15 cellular contexts compared by ENCODE assay signal in the genomic region with DNA sequence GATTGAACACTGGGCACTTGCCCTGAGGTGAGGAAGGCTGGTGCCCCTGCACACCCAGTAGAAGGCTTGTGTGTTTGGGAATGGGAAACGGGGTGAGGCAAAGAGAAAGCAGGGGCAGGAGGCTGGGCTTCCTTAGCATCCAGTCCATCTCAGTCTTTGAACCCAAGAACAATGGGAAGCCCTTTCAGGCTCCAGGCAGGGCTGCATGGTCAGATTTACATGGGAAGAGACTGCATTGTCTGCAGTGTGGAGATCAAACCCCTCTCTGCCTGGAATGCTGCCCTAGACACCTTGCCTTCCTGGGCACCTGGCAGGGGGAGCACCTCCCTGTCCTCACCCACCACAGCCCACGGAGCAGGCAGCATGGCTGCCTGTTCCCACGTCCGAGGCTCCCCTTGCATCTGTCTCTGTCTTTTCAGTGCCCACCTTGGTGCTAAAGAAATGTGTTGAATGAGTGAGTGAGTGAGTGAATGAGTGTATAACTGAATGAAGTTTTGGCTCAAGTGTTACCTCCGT.
"Had no signal": no experiment of that assay in that cellular context is flagged by ENCODE, and none has a peak within 500 bp of the region (broad histone marks: within the 10 kb centered on the region; RNA-seq: fewer than 3 reads in every experiment).

No MANE protein-coding gene starts in this region.

- H3K4me3 Mint-ChIP-seq: activated T-cell treated with anti-CD3 and anti-CD28 coated beads, Interleukin-2, amount 50 U/mL, for 72 hours; mesothelial cell of epicardium; nephron progenitor cell; stimulated activated naive CD8-positive, alpha-beta T cell treated with anti-CD3 and anti-CD28 coated beads, Interleukin-15, Interleukin-2, amounts not matched to agents 100 ng/mL and 50 ng/mL, for 24 hours; T-helper 1 cell treated with Interleukin-12 subunit alpha and Interleukin-12 subunit beta and Interleukin-4 antibody, amounts not matched to agents 30 μg/mL and 1 μg/mL, for 36 hours; type B pancreatic cell had no signal

- H3K36me3 ChIP-seq: brain microvascular endothelial cell, gastroesophageal sphincter, heart left ventricle had no signal

- H3K9me3 Mint-ChIP-seq: activated T-cell treated with anti-CD3 and anti-CD28 coated beads, Interleukin-2, amount 50 U/mL, for 72 hours; mesothelial cell of epicardium; nephron progenitor cell; stimulated activated naive CD8-positive, alpha-beta T cell treated with anti-CD3 and anti-CD28 coated beads, Interleukin-15, Interleukin-2, amounts not matched to agents 100 ng/mL and 50 ng/mL, for 24 hours; T-helper 1 cell treated with Interleukin-12 subunit alpha and Interleukin-12 subunit beta and Interleukin-4 antibody, amounts not matched to agents 30 μg/mL and 1 μg/mL, for 36 hours; type B pancreatic cell had no signal

- H3K4me1 Mint-ChIP-seq: mesothelial cell of epicardium had no signal

- H3K9me3 ChIP-seq: heart left ventricle had no signal

- H3K27me3 ChIP-seq: brain microvascular endothelial cell had no signal

- H3K27ac ChIP-seq: brain microvascular endothelial cell, gastroesophageal sphincter, heart left ventricle had no signal

- ATAC-seq: activated T-cell treated with anti-CD3 and anti-CD28 coated beads, Interleukin-2, amount 50 U/mL, for 72 hours; gastroesophageal sphincter; heart left ventricle had no signal

- DNase-seq: activated CD4-positive, alpha-beta T cell treated with anti-CD3 and anti-CD28 coated beads for 1 hour; activated effector memory CD4-positive, alpha-beta T cell treated with anti-CD3 and anti-CD28 coated beads, Interleukin-2, amount 50 U/mL, for 16 hours; activated naive CD4-positive, alpha-beta T cell treated with anti-CD3 and anti-CD28 coated beads, Interleukin-2, amount 50 U/mL, for 16 hours; activated T-cell treated with anti-CD3 and anti-CD28 coated beads, Interleukin-2, amount 50 U/mL, for 72 hours; brain microvascular endothelial cell; cortex of kidney; heart left ventricle; nephron progenitor cell; stimulated activated CD4-positive, alpha-beta T cell treated with anti-CD3 and anti-CD28 coated beads, Interleukin-2, amount 100 ng/mL, for 24 hours had no signal

- H3K36me3 Mint-ChIP-seq: mesothelial cell of epicardium, type B pancreatic cell had no signal

- H3K4me1 ChIP-seq: gastroesophageal sphincter, heart left ventricle had no signal

- H3K4me3 ChIP-seq: gastroesophageal sphincter, heart left ventricle had no signal

- H3K27ac Mint-ChIP-seq: activated T-cell treated with anti-CD3 and anti-CD28 coated beads, Interleukin-2, amount 50 U/mL, for 72 hours; mesothelial cell of epicardium; progenitor cell of endocrine pancreas; stimulated activated naive CD8-positive, alpha-beta T cell treated with anti-CD3 and anti-CD28 coated beads, Interleukin-15, Interleukin-2, amounts not matched to agents 100 ng/mL and 50 ng/mL, for 24 hours; T-helper 1 cell treated with Interleukin-12 subunit alpha and Interleukin-12 subunit beta and Interleukin-4 antibody, amounts not matched to agents 30 μg/mL and 1 μg/mL, for 36 hours; type B pancreatic cell had no signal
